Comparison of ENCODE assay signal across 14 cellular contexts in genomic region chr21:37783016-37783415, GRCh38.
"Had no signal": no experiment of that assay in that cellular context is flagged by ENCODE, and none has a peak within 500 bp of the region (broad histone marks: within the 10 kb centered on the region; RNA-seq: fewer than 3 reads in every experiment).

No MANE protein-coding gene starts in this region.

- H3K27me3 ChIP-seq: right lobe of liver had no signal

- H3K27ac ChIP-seq: right lobe of liver, thoracic aorta had no signal

- DNase-seq: activated B cell treated with CpG ODN at 0.5 μM for 24 hours; activated CD4-positive, alpha-beta T cell treated with anti-CD3 and anti-CD28 coated beads for 48 hours; activated CD8-positive, alpha-beta memory T cell treated with anti-CD3 and anti-CD28 coated beads, Interleukin-2, amount 50 U/mL, for 4 hours; activated CD8-positive, alpha-beta T cell treated with anti-CD3 and anti-CD28 coated beads, Interleukin-2, amount 10 ng/mL, durations not matched to agents 7 days and 5 days; activated gamma-delta T cell treated with Interleukin-2 at 50 U/mL for 16 hours; anterior cingulate cortex; foreskin melanocyte; head of caudate nucleus; immature natural killer cell; mesendoderm; right lobe of liver; stimulated activated naive CD8-positive, alpha-beta T cell treated with anti-CD3 and anti-CD28 coated beads, Interleukin-15, amount 100 ng/mL, for 72 hours; T-helper 2 cell had no signal

- H3K9me3 ChIP-seq: right lobe of liver, thoracic aorta had no signal

- H3K36me3 ChIP-seq: right lobe of liver, thoracic aorta had no signal

- H3K4me3 ChIP-seq: right lobe of liver, thoracic aorta had no signal

- H3K4me1 ChIP-seq: right lobe of liver had no signal

- ATAC-seq: activated CD8-positive, alpha-beta T cell treated with anti-CD3 and anti-CD28 coated beads, Interleukin-2, amount 10 ng/mL, durations not matched to agents 7 days and 5 days; right lobe of liver; stimulated activated naive CD8-positive, alpha-beta T cell treated with anti-CD3 and anti-CD28 coated beads, Interleukin-15, amount 100 ng/mL, for 72 hours had no signal
